Comparison of ENCODE assay signal across 17 cellular contexts in genomic region chr14:95150910-95151309, GRCh38. TPM values are rescaled to one million over a fixed set of nuclear protein-coding genes. Genes with fewer than 3 reads are reported as not detected.
DNase-seq lines count a peak whose midpoint lies in the region; ATAC-seq and TF ChIP-seq lines count a peak whose summit lies in the region.
"Had no signal": no experiment of that assay in that cellular context is flagged by ENCODE, and none has a peak within 500 bp of the region (broad histone marks: within the 10 kb centered on the region; RNA-seq: fewer than 3 reads in every experiment).

No MANE protein-coding gene starts in this region.

- H4K20me1 ChIP-seq in DOHH2 (ENCODE audit: control insufficient read depth, insufficient read depth, low read depth, low read length): peaks cover 30% of the 10 kb centered on the region

- no peak overlapping the region for H3K4me3 Mint-ChIP-seq in activated CD4-positive, alpha-beta T cell treated with anti-CD3 and anti-CD28 coated beads for 36 hours
- H3K4me3 Mint-ChIP-seq in osteocyte (ENCODE audit: unreplicated experiment): no peak overlapping the region

- TF ChIP-seq CTCF in DOHH2 (IDR thresholded peaks at IDR 0.05; ENCODE audit: low read depth, low read length, poor library complexity, severe bottlenecking) (no peak), osteocyte (IDR thresholded peaks at IDR 0.05) (no peak)

- intact Hi-C loops in activated CD4-positive, alpha-beta T cell treated with anti-CD3 and anti-CD28 coated beads for 36 hours (cut with DNase I, micrococcal nuclease): loop anchor here in 1 of 2 experiments (10.0 kb wide), 3 partner anchors 1186 to 1816 kb away; partner anchors contain the start of genes BTBD7 and PAPOLA

- POLR2A ChIA-PET in activated CD4-positive, alpha-beta T cell treated with anti-CD3 and anti-CD28 coated beads for 36 hours (lab: Charles Lee): no interaction called here

- H3K9ac ChIP-seq in adipocyte (ENCODE audit: low read length): no peak overlapping the region
- H3K9ac ChIP-seq: GM23248 had no signal

- no peak overlapping the region for H3K27ac Mint-ChIP-seq in activated CD4-positive, alpha-beta T cell treated with anti-CD3 and anti-CD28 coated beads for 36 hours
- H3K27ac Mint-ChIP-seq in osteocyte (ENCODE audit: unreplicated experiment): peak overlapping the region; percentile 19

- H3K36me3 ChIP-seq in DOHH2 (ENCODE audit: control insufficient read depth, low read length) (peaks cover 25% of the 10 kb centered on the region), adipocyte (ENCODE audit: control insufficient read depth, insufficient read depth, low read length, severe bottlenecking) (no peaks in the 10 kb centered on the region)

- peak; percentile 64 for ATAC-seq in activated CD4-positive, alpha-beta T cell treated with anti-CD3 and anti-CD28 coated beads for 36 hours
- ATAC-seq in HG03135 (IDR thresholded peaks at IDR 0.05; ENCODE audit: unreplicated experiment): no peak
- ATAC-seq: PC-3 had no signal

- H3K27me3 ChIP-seq in DOHH2 (ENCODE audit: control insufficient read depth, low read length): no peaks in the 10 kb centered on the region
- no peaks in the 10 kb centered on the region for H3K27me3 ChIP-seq in adipocyte (replicated peaks; ENCODE audit: control insufficient read depth, insufficient read depth, low read length)
- H3K27me3 ChIP-seq: SJSA1 had no signal

- peaks cover 8% of the 10 kb centered on the region for H3K9me3 Mint-ChIP-seq in activated CD4-positive, alpha-beta T cell treated with anti-CD3 and anti-CD28 coated beads for 36 hours (ENCODE audit: low read depth)
- no peaks in the 10 kb centered on the region for H3K9me3 Mint-ChIP-seq in osteocyte (ENCODE audit: unreplicated experiment)

- no peaks in the 10 kb centered on the region for H3K9me3 ChIP-seq in DOHH2 (ENCODE audit: control insufficient read depth, insufficient read depth, low read length)
- no peaks in the 10 kb centered on the region for H3K9me3 ChIP-seq in adipocyte (ENCODE audit: control insufficient read depth, low read length)
- H3K9me3 ChIP-seq: Caco-2, SJSA1 had no signal

- peak overlapping the region; percentile 33 for H3K4me2 ChIP-seq in DOHH2 (ENCODE audit: low read length)

- CTCF ChIA-PET in activated CD4-positive, alpha-beta T cell treated with anti-CD3 and anti-CD28 coated beads for 36 hours (lab: Charles Lee): interaction anchor here (1.1 to 1.4 kb wide), 4 partner anchors 11 to 50 kb away, joined by 3 read pairs; no protein-coding TSS in a partner anchor

- peaks cover 100% of the 10 kb centered on the region for H3K79me2 ChIP-seq in DOHH2 (ENCODE audit: control insufficient read depth, low read length)

- H3K4me1 ChIP-seq in DOHH2 (ENCODE audit: control insufficient read depth, low read length) (peaks cover 96% of the 10 kb centered on the region), adipocyte (ENCODE audit: control insufficient read depth, insufficient read depth, low read length) (peaks cover 37% of the 10 kb centered on the region)

- in situ Hi-C loops in ACHN (cut with HindIII; ENCODE audit: low pct_ligation_motif_present, low pct_unique_long_range_greater_than_20kb, low sequenced_read_pairs): no loop called here

- H3K9me2 ChIP-seq in DOHH2 (replicated peaks; ENCODE audit: control insufficient read depth, low read length): no peaks in the 10 kb centered on the region

- peaks cover 82% of the 10 kb centered on the region for H3K4me1 Mint-ChIP-seq in activated CD4-positive, alpha-beta T cell treated with anti-CD3 and anti-CD28 coated beads for 36 hours
- peaks cover 58% of the 10 kb centered on the region for H3K4me1 Mint-ChIP-seq in osteocyte (ENCODE audit: unreplicated experiment)

- no peak for DNase-seq in activated CD4-positive, alpha-beta T cell treated with anti-CD3 and anti-CD28 coated beads for 36 hours
- no peak for DNase-seq in activated CD4-positive, alpha-beta T cell treated with anti-CD3 and anti-CD28 coated beads, Interleukin-2, amount 50 U/mL, for 1 hour
- DNase-seq in adipocyte (ENCODE audit: low read depth): peak; percentile 21
- DNase-seq in osteocyte (ENCODE audit: extremely low spot score, unreplicated experiment): no peak
- DNase-seq in ACHN: no peak
- DNase-seq in NCI-H2196 (lab: John Stamatoyannopoulos, UW; ENCODE audit: unreplicated experiment): no peak
- DNase-seq: Caco-2, DMS53, GM23248, NCI-H1105 treated with DMSO at 0.1 percent for 48 hours, NCI-H2029, NCI-H345, NCI-H69, PC-3 had no signal

- peaks cover 39% of the 10 kb centered on the region for H3K36me3 Mint-ChIP-seq in activated CD4-positive, alpha-beta T cell treated with anti-CD3 and anti-CD28 coated beads for 36 hours (ENCODE audit: low read depth)
- peaks cover 6% of the 10 kb centered on the region for H3K36me3 Mint-ChIP-seq in osteocyte (ENCODE audit: unreplicated experiment)

- H3K4me3 ChIP-seq in DOHH2 (ENCODE audit: low read length) (no peak overlapping the region), adipocyte (ENCODE audit: low read length) (no peak overlapping the region)
- H3K4me3 ChIP-seq: GM23248, SJSA1 had no signal

- no peak overlapping the region for H3K27ac ChIP-seq in DOHH2 (ENCODE audit: low read depth, low read length)
- H3K27ac ChIP-seq: GM23248, SJSA1 had no signal

- H3F3A ChIP-seq in DOHH2 (ENCODE audit: control insufficient read depth, insufficient read depth): no peaks in the 10 kb centered on the region

- no peaks in the 10 kb centered on the region for H3K27me3 Mint-ChIP-seq in activated CD4-positive, alpha-beta T cell treated with anti-CD3 and anti-CD28 coated beads for 36 hours
- no peaks in the 10 kb centered on the region for H3K27me3 Mint-ChIP-seq in osteocyte (ENCODE audit: unreplicated experiment)

RNA-seq across cellular contexts. Expression of gene DICER1, which starts 6.4 kb away (rescaled TPM):
- total RNA-seq in activated CD4-positive, alpha-beta T cell treated with anti-CD3 and anti-CD28 coated beads for 36 hours: 10 to 100 TPM; 41.6 to 61.1 TPM
- 51.7 and 55.9 TPM in 2 replicates for total RNA-seq in osteocyte
